In genomic region chr2:677056-677949, GRCh38 we compare ENCODE assay signal across 8 cellular contexts. TPM values are rescaled to one million over a fixed set of nuclear protein-coding genes. Genes with fewer than 3 reads are reported as not detected.
DNase-seq lines count a peak whose midpoint lies in the region; ATAC-seq and TF ChIP-seq lines count a peak whose summit lies in the region.

TSS of gene TMEM18 (minus strand) at chr2:677406. CDS start at chr2:677345, 61 bp downstream.

- H2BK12ac ChIP-seq in neuronal stem cell (ENCODE audit: low read length) = no peak within 1 kb of the TSS

- TF ChIP-seq CTCF in Loucy (conservative IDR thresholded peaks at IDR 0.05; ENCODE audit: low read length) (no peak), RWPE2 (IDR thresholded peaks at IDR 0.05; ENCODE audit: poor library complexity, severe bottlenecking) (peak; percentile 28), foreskin keratinocyte (conservative IDR thresholded peaks at IDR 0.05) (peak; percentile 60), transverse colon (IDR thresholded peaks at IDR 0.05) (peak; percentile 14 to 59 (median 41))

- WGBS in neuronal stem cell (ENCODE audit: extremely low coverage in 2 of 2, insufficient read length in 2 of 2, insufficient replicate concordance in 1 of 2), 2 donors = no CpG with 5 or more reads among the region's 67 CpGs
- WGBS in transverse colon (ENCODE audit: low coverage in 1 of 2), 2 donors = 0% methylated on average over 3 to 47 of the region's 67 CpGs

- peak within 1 kb of the TSS; percentile 78 for H2BK15ac ChIP-seq in neuronal stem cell (ENCODE audit: low read length)

- H3K18ac ChIP-seq in neuronal stem cell (ENCODE audit: low read length) = peak within 1 kb of the TSS; percentile 100

- H3K36me3 ChIP-seq in H7 (replicated peaks; ENCODE audit: control insufficient read depth, insufficient read depth, low read length) (no peaks in the 10 kb centered on the region; the same call in none of the 2 replicates), Loucy (ENCODE audit: insufficient read depth, low read length) (peaks cover 8% of the 10 kb centered on the region; the same call in 1 of the 2 replicates), RWPE2 (ENCODE audit: low read depth) (0 out of 2 replicates have a peak, but pooled peaks cover 5% of the 10 kb centered on the region), neuronal stem cell (replicated peaks in 1 of 2; ENCODE audit: control insufficient read depth in 2 of 2, insufficient read depth in 2 of 2, low read length in 2 of 2) (peaks cover 2 to 38% of the 10 kb centered on the region in 2 donors), transverse colon (no peaks in the 10 kb centered on the region)

- ATAC-seq in RWPE2 (ENCODE audit: low read depth) (peak; percentile 40), foreskin keratinocyte (peak; percentile 62)

- H3K27ac ChIP-seq in RWPE2 (ENCODE audit: poor library complexity, severe bottlenecking) (peak within 1 kb of the TSS; percentile 85), foreskin keratinocyte (peak within 1 kb of the TSS; percentile 100), neuronal stem cell (replicated peaks; ENCODE audit: low read length) (peak within 1 kb of the TSS; percentile 100), transverse colon (peak within 1 kb of the TSS; percentile 96 to 98 (median 96))

- TF ChIP-seq POLR2A in transverse colon (IDR thresholded peaks at IDR 0.05) = peak; percentile 94

- TF ChIP-seq EP300 in transverse colon (IDR thresholded peaks at IDR 0.05; ENCODE audit: low read depth) = no peak

- peak within 1 kb of the TSS; percentile 97 for H3K14ac ChIP-seq in neuronal stem cell (ENCODE audit: low read length)

- peak within 1 kb of the TSS; percentile 87 for H3K4me2 ChIP-seq in Loucy (ENCODE audit: low read depth, low read length, poor library complexity, severe bottlenecking)
- peak within 1 kb of the TSS; percentile 84 for H3K4me2 ChIP-seq in neuronal stem cell (ENCODE audit: insufficient read depth, low read length, poor library complexity, severe bottlenecking)

- peak within 1 kb of the TSS; percentile 100 for H3K23ac ChIP-seq in neuronal stem cell (ENCODE audit: low read depth, low read length, poor library complexity)

- DNase-seq in GM04503 (ENCODE audit: low read depth) = peak; percentile 90
- peak; percentile 90 for DNase-seq in H7
- peak; percentile 93 for DNase-seq in RWPE2 (ENCODE audit: low spot score)
- peak; percentile 95 for DNase-seq in activated gamma-delta T cell treated with anti-CD3 and anti-CD28 coated beads, Interleukin-2, amount 50 U/mL, for 16 hours (ENCODE audit: low read depth)
- DNase-seq in foreskin keratinocyte = peak; percentile 93 to 97
- peak; percentile 98 for DNase-seq in neuronal stem cell (ENCODE audit: low spot score)
- peak; percentile 94 for DNase-seq in transverse colon

- peaks cover 12% of the 10 kb centered on the region for H3K79me1 ChIP-seq in neuronal stem cell (ENCODE audit: low read depth, low read length)

- H3K4me3 ChIP-seq in H7 (ENCODE audit: insufficient read depth, low read depth, low read length) = peak within 1 kb of the TSS; percentile 93
- H3K4me3 ChIP-seq in Loucy (ENCODE audit: low read length, poor library complexity, severe bottlenecking) = peak within 1 kb of the TSS; percentile 79
- H3K4me3 ChIP-seq in RWPE2 (ENCODE audit: severe bottlenecking) = peak within 1 kb of the TSS; percentile 54
- H3K4me3 ChIP-seq in neuronal stem cell (ENCODE audit: low read length in 2 of 2) = peak within 1 kb of the TSS; percentile 94 to 95
- peak within 1 kb of the TSS; percentile 65 to 87 (median 70) for H3K4me3 ChIP-seq in transverse colon

- H2AFZ ChIP-seq in Loucy (ENCODE audit: low read length) (peak within 1 kb of the TSS; percentile 70), neuronal stem cell (ENCODE audit: low read length) (peak within 1 kb of the TSS; percentile 95)

- peak within 1 kb of the TSS; percentile 55 for H3K4ac ChIP-seq in neuronal stem cell (ENCODE audit: low read length)

- peak within 1 kb of the TSS; percentile 96 for H4K91ac ChIP-seq in neuronal stem cell (ENCODE audit: low read depth, low read length, poor library complexity)

- H3K9ac ChIP-seq in Loucy (ENCODE audit: low read depth, low read length, poor library complexity, severe bottlenecking) (peak within 1 kb of the TSS; percentile 94), neuronal stem cell (ENCODE audit: low read depth, low read length, poor library complexity) (peak within 1 kb of the TSS; percentile 100)

- peaks cover 34% of the 10 kb centered on the region for H4K20me1 ChIP-seq in Loucy (ENCODE audit: insufficient read depth, low read length, poor library complexity, severe bottlenecking)

- H3K79me2 ChIP-seq in Loucy (ENCODE audit: insufficient read depth, low read length) = peaks cover 50% of the 10 kb centered on the region

- H3K4me1 ChIP-seq in Loucy (ENCODE audit: insufficient read depth, low read length, poor library complexity, severe bottlenecking) (peaks cover 30% of the 10 kb centered on the region), RWPE2 (ENCODE audit: insufficient read depth, poor library complexity, severe bottlenecking) (peaks cover 15% of the 10 kb centered on the region), foreskin keratinocyte (peaks cover 5% of the 10 kb centered on the region), neuronal stem cell (ENCODE audit: control insufficient read depth in 2 of 2, insufficient read depth in 1 of 2, low read depth in 1 of 2, low read length in 2 of 2) (peaks cover 7 to 15% of the 10 kb centered on the region in 2 donors), transverse colon (peaks cover 0 to 21% (median 8%) of the 10 kb centered on the region in 4 donors)

- peak within 1 kb of the TSS; percentile 99 for H2BK5ac ChIP-seq in neuronal stem cell (ENCODE audit: low read length)

- H3K27me3 ChIP-seq in H7 (ENCODE audit: control insufficient read depth, insufficient read depth, low read length) = no peaks in the 10 kb centered on the region
- H3K27me3 ChIP-seq in Loucy (ENCODE audit: insufficient read depth, low read length, poor library complexity, severe bottlenecking) = no peaks in the 10 kb centered on the region
- H3K27me3 ChIP-seq in RWPE2 (ENCODE audit: insufficient read depth, poor library complexity, severe bottlenecking) = no peaks in the 10 kb centered on the region
- no peaks in the 10 kb centered on the region for H3K27me3 ChIP-seq in foreskin keratinocyte
- no peaks in the 10 kb centered on the region for H3K27me3 ChIP-seq in neuronal stem cell (ENCODE audit: control insufficient read depth in 3 of 3, insufficient read depth in 3 of 3, low read depth in 1 of 3, low read length in 3 of 3)
- no peaks in the 10 kb centered on the region for H3K27me3 ChIP-seq in transverse colon

- H3F3A ChIP-seq in Loucy (ENCODE audit: low read depth) = no peaks in the 10 kb centered on the region

- intact Hi-C loops in transverse colon (cut with DNase I; ENCODE audit: low total_unique reads) = no loop called here

- peak within 1 kb of the TSS; percentile 93 for H4K8ac ChIP-seq in neuronal stem cell (ENCODE audit: low read depth, low read length)

- in situ Hi-C loops in transverse colon (cut with MboI; ENCODE audit: low pct_ligation_motif_present in 1 of 4, low pct_unique_long_range_greater_than_20kb in 1 of 4, low sequenced_read_pairs in 3 of 4) = no loop called here

- no peaks in the 10 kb centered on the region for H3K9me2 ChIP-seq in Loucy (replicated peaks; ENCODE audit: low read depth, low read length)

- peak within 1 kb of the TSS; percentile 54 for H2AK5ac ChIP-seq in neuronal stem cell (ENCODE audit: low read depth, low read length)

- peak within 1 kb of the TSS; percentile 66 for H2BK120ac ChIP-seq in neuronal stem cell (ENCODE audit: low read depth, low read length)

- H3K9me3 ChIP-seq in Loucy (ENCODE audit: insufficient read depth, low read depth, low read length) (no peaks in the 10 kb centered on the region), RWPE2 (ENCODE audit: severe bottlenecking) (no peaks in the 10 kb centered on the region), neuronal stem cell (replicated peaks in 1 of 2; ENCODE audit: control insufficient read depth in 2 of 2, insufficient read depth in 1 of 2, low read depth in 1 of 2, low read length in 2 of 2) (peaks cover 0 to 4% of the 10 kb centered on the region in 2 donors), transverse colon (no peaks in the 10 kb centered on the region)

RNA-seq across cellular contexts. Expression of gene TMEM18, which starts in this region (rescaled TPM):
- 18.8 and 23.9 TPM in 2 replicates for total RNA-seq in H7 (2014; rRNA removed; shearing (Covaris generic))
- total RNA-seq in foreskin keratinocyte (23.2 and 27.5 TPM in 2 replicates), transverse colon (10 to 100 TPM; 11.0 to 31.0 (median 14.5) TPM)
- polyA plus RNA-seq in foreskin keratinocyte = 32.6 and 33.5 TPM in 2 replicates
- 33.2 TPM for polyA plus RNA-seq in neuronal stem cell (2013, experiment 1 of 2)
- 35.6 TPM for polyA plus RNA-seq in neuronal stem cell (2013, experiment 2 of 2)

Comparison
In these comparisons a context has a peak if more than half of its experiments do, and no peak if none do; other contexts are left out.
1. Peak in every context shown above with its lines: DNase-seq, ATAC-seq, H3K4me3 ChIP-seq and H3K27ac ChIP-seq.